In genomic region chr9:73667749-73668148, GRCh38 we compare ENCODE assay signal across 14 cellular contexts.
DNase-seq lines count a peak whose midpoint lies in the region; ATAC-seq and TF ChIP-seq lines count a peak whose summit lies in the region.
"Had no signal": no experiment of that assay in that cellular context is flagged by ENCODE, and none has a peak within 500 bp of the region (broad histone marks: within the 10 kb centered on the region; RNA-seq: fewer than 3 reads in every experiment).

No MANE protein-coding gene starts in this region.

- no peak for ATAC-seq in PC-3
- ATAC-seq in GM18505 (IDR thresholded peaks at IDR 0.05; ENCODE audit: unreplicated experiment): no peak

- no peak for TF ChIP-seq POLR2A in breast epithelium (IDR thresholded peaks at IDR 0.05)
- TF ChIP-seq POLR2A in GM18505 (IDR thresholded peaks at IDR 0.05; ENCODE audit: borderline replicate concordance, extremely low read depth, insufficient read depth, insufficient read length): no peak

- H3K27me3 ChIP-seq in breast epithelium (no peaks in the 10 kb centered on the region), PC-3 (ENCODE audit: low read length) (no peaks in the 10 kb centered on the region)
- H3K27me3 ChIP-seq: tibial artery had no signal

- H3K4me3 ChIP-seq in breast epithelium (no peak overlapping the region), PC-3 (ENCODE audit: low read length) (no peak overlapping the region), fibroblast of pulmonary artery (replicated peaks; ENCODE audit: low read depth, low read length) (no peak overlapping the region)
- H3K4me3 ChIP-seq: tibial artery had no signal

- no peak overlapping the region for H3K4me3 Mint-ChIP-seq in MCF 10A (ENCODE audit: unreplicated experiment)
- H3K4me3 Mint-ChIP-seq: memory B cell had no signal

- H3K36me3 ChIP-seq in breast epithelium: no peaks in the 10 kb centered on the region
- H3K36me3 ChIP-seq in PC-3 (ENCODE audit: low read depth, low read length): no peaks in the 10 kb centered on the region
- H3K36me3 ChIP-seq: tibial artery had no signal

- POLR2A ChIA-PET in MCF 10A (lab: Yijun Ruan, JAX) (interaction anchor here (0.6 kb wide), 1 partner anchor 216 kb away, joined by 4 read pairs; no protein-coding TSS in a partner anchor), PC-3 (lab: Charles Lee; ENCODE audit: unreplicated experiment) (no interaction called here)

- H3F3A ChIP-seq in PC-3 (ENCODE audit: low read length, unreplicated experiment): no peaks in the 10 kb centered on the region

- CTCF ChIA-PET in MCF 10A (lab: Yijun Ruan, JAX) (interaction anchor here (0.6 to 1.5 kb wide), 5 partner anchors 17 to 800 kb away, joined by 3 to 7 read pairs (median 3); no protein-coding TSS in a partner anchor), PC-3 (lab: Charles Lee) (no interaction called here)

- intact Hi-C loops in MCF 10A (cut with micrococcal nuclease): loop anchor here (5.0 kb wide), 2 partner anchors 395 to 465 kb away; no protein-coding TSS in a partner anchor
- intact Hi-C loops in breast epithelium (cut with DNase I; ENCODE audit: low total_unique reads): no loop called here
- intact Hi-C loops in PC-3 (cut with micrococcal nuclease): no loop called here

- TF ChIP-seq CTCF in MCF 10A (IDR thresholded peaks at IDR 0.05; ENCODE audit: unreplicated experiment) (peak; percentile 38), breast epithelium (IDR thresholded peaks at IDR 0.05) (peak in 1 of 3 donors; percentile 20), PC-3 (conservative IDR thresholded peaks at IDR 0.05; ENCODE audit: low read depth, low read length) (0 out of 2 replicates have a peak, but pooled peaks have one; percentile 27), fibroblast of pulmonary artery (IDR thresholded peaks at IDR 0.05; ENCODE audit: low read length, missing control alignments) (peak; percentile 9)

- H2AFZ ChIP-seq in PC-3 (ENCODE audit: low read length): no peak overlapping the region

- H3K4me1 Mint-ChIP-seq in MCF 10A (ENCODE audit: insufficient read depth, unreplicated experiment): no peaks in the 10 kb centered on the region
- H3K4me1 Mint-ChIP-seq: memory B cell had no signal

- H3K9me2 ChIP-seq in PC-3 (replicated peaks; ENCODE audit: low read length): no peaks in the 10 kb centered on the region

- peak; percentile 27 for DNase-seq in MCF 10A (ENCODE audit: unreplicated experiment)
- no peak for DNase-seq in breast epithelium (ENCODE audit: low spot score in 2 of 2)
- peak; percentile 30 for DNase-seq in PC-3
- no peak for DNase-seq in fibroblast of pulmonary artery (ENCODE audit: low read depth)
- no peak for DNase-seq in NCI-H146 (lab: John Stamatoyannopoulos, UW)
- no peak for DNase-seq in 8988T
- no peak for DNase-seq in caudate nucleus (lab: John Stamatoyannopoulos, UW)
- DNase-seq: cerebellar nuclear complex, DND-41, NCI-H1417 treated with DMSO at 0.1 percent for 48 hours, NCI-H510A, tibial artery had no signal

- H3K9ac ChIP-seq in PC-3 (ENCODE audit: low read length): no peak overlapping the region

- no peak overlapping the region for H3K27ac Mint-ChIP-seq in MCF 10A (ENCODE audit: low read depth, unreplicated experiment)
- H3K27ac Mint-ChIP-seq: memory B cell had no signal

- H3K36me3 Mint-ChIP-seq in MCF 10A (ENCODE audit: insufficient read depth, unreplicated experiment): no peaks in the 10 kb centered on the region
- H3K36me3 Mint-ChIP-seq: memory B cell had no signal

- no TSS peak for BruUV-seq in MCF 10A (replicated peaks; lab: Mats Ljungman, UMichigan)
- no TSS peak for BruUV-seq in PC-3 (replicated peaks; lab: Mats Ljungman, UMichigan)

- no peak overlapping the region for H3K4me2 ChIP-seq in PC-3 (ENCODE audit: low read length)

- no peaks in the 10 kb centered on the region for H4K20me1 ChIP-seq in PC-3 (ENCODE audit: low read length)

- H3K79me2 ChIP-seq in PC-3 (ENCODE audit: low read length): no peaks in the 10 kb centered on the region

- H3K27ac ChIP-seq in breast epithelium (no peak overlapping the region), PC-3 (ENCODE audit: low read length) (no peak overlapping the region), caudate nucleus (ENCODE audit: low read depth, low read length) (no peak overlapping the region)
- H3K27ac ChIP-seq: tibial artery had no signal

- H3K27me3 Mint-ChIP-seq in MCF 10A (ENCODE audit: insufficient read depth, unreplicated experiment): peaks cover 68% of the 10 kb centered on the region
- H3K27me3 Mint-ChIP-seq: memory B cell had no signal

- H3K9me3 Mint-ChIP-seq in MCF 10A (ENCODE audit: unreplicated experiment): no peaks in the 10 kb centered on the region

- H3K9me3 ChIP-seq in breast epithelium: no peaks in the 10 kb centered on the region
- H3K9me3 ChIP-seq in PC-3 (ENCODE audit: low read length): no peaks in the 10 kb centered on the region
- H3K9me3 ChIP-seq: tibial artery had no signal

- H3K4me1 ChIP-seq in breast epithelium (no peaks in the 10 kb centered on the region), PC-3 (ENCODE audit: insufficient read depth, low read length) (no peaks in the 10 kb centered on the region)
- H3K4me1 ChIP-seq: tibial artery had no signal

Comparison
In these comparisons a context has a peak if more than half of its experiments do, and no peak if none do; other contexts are left out.
1. DNase-seq: peak in MCF 10A (single experiment) and PC-3 (single experiment); none in breast epithelium (0 of 2), fibroblast of pulmonary artery (single experiment), NCI-H146 (single experiment), 8988T (single experiment) and caudate nucleus (0 of 61).